Comparison of ENCODE assay signal across 8 cellular contexts in genomic region chr4:26094076-26094475, GRCh38.
"Had no signal": no experiment of that assay in that cellular context is flagged by ENCODE, and none has a peak within 500 bp of the region (broad histone marks: within the 10 kb centered on the region; RNA-seq: fewer than 3 reads in every experiment).

No MANE protein-coding gene starts in this region.

- H3K4me1 ChIP-seq: parathyroid adenoma, upper lobe of left lung had no signal

- H3K9ac ChIP-seq: parathyroid adenoma had no signal

- H3K4me3 ChIP-seq: upper lobe of left lung had no signal

- H2AFZ ChIP-seq: parathyroid adenoma had no signal

- H3K79me2 ChIP-seq: parathyroid adenoma had no signal

- H3K4me3 Mint-ChIP-seq: T-helper 1 cell treated with Interleukin-12 subunit alpha and Interleukin-12 subunit beta and Interleukin-4 antibody, amounts not matched to agents 30 μg/mL and 1 μg/mL, for 36 hours had no signal

- DNase-seq: activated effector memory CD4-positive, alpha-beta T cell treated with Interleukin-2 at 50 U/mL for 16 hours; hippocampal formation; left ventricle myocardium superior; mesendoderm; SHP77; upper lobe of left lung had no signal

- H3K36me3 ChIP-seq: upper lobe of left lung had no signal

- H3K27me3 ChIP-seq: upper lobe of left lung had no signal

- H3K27ac ChIP-seq: parathyroid adenoma had no signal

- ATAC-seq: left ventricle myocardium superior had no signal
